Comparison of ENCODE assay signal across 14 cellular contexts in the genomic region with DNA sequence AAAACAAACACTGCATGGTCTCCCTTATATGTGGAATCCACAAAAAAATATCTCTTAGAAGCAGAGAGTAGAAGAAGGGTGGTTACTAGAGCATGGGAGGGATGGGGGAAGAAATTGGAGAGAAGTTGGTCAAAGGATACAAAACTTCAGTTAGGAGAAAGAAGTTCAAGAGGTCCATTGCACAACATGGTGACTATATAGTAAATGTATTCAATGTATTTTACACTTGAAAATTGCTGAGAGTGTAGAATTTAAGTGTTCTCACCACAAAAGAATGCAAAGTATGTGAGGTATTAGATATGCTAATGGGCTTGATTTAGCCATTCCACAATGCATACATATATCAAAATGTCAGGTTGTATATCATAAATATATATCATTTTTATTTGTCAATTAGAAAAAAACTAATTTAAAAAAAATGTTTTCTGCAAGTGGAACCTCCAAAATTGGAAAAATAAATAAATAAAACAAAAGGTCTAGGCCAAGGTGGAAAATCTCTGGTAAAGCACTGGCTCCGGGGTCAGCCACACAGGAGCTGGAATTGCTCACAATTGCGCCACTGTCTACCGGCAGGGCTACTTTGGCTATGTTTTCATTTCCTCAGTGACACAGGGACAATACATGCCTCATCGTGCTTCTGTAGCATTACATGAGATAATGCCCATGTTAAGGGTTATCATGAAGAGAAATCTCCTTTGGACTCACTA.
A peak's percentile ranks its signal among the peaks of the same experiment; 100 is the strongest.
DNase-seq lines count a peak whose midpoint lies in the region; ATAC-seq and TF ChIP-seq lines count a peak whose summit lies in the region.
"Had no signal": no experiment of that assay in that cellular context is flagged by ENCODE, and none has a peak within 500 bp of the region (broad histone marks: within the 10 kb centered on the region; RNA-seq: fewer than 3 reads in every experiment).

No MANE protein-coding gene starts in this region.

- peaks cover 30% of the 10 kb centered on the region for H3K9me3 Mint-ChIP-seq in WTC11
- H3K9me3 Mint-ChIP-seq: activated naive CD8-positive, alpha-beta T cell treated with anti-CD3 and anti-CD28 coated beads for 36 hours; natural killer cell treated with Interleukin-12 subunit alpha and Interleukin-12 subunit beta and Interleukin-15 and Interleukin-18, amount 100 ng/mL, for 72 hours had no signal

- H3K27ac Mint-ChIP-seq in WTC11 = no peak overlapping the region
- H3K27ac Mint-ChIP-seq: activated naive CD8-positive, alpha-beta T cell treated with anti-CD3 and anti-CD28 coated beads for 36 hours; natural killer cell treated with Interleukin-12 subunit alpha and Interleukin-12 subunit beta and Interleukin-15 and Interleukin-18, amount 100 ng/mL, for 72 hours had no signal

- TF ChIP-seq CTCF in WTC11 (IDR thresholded peaks at IDR 0.05) = no peak

- no peaks in the 10 kb centered on the region for H3K27me3 Mint-ChIP-seq in WTC11 (ENCODE audit: low read depth)

- POLR2A ChIA-PET in WTC11 (lab: Charles Lee) = no interaction called here

- DNase-seq in EH (ENCODE audit: low read depth) (peak; percentile 76), NOMO-1 treated with dmso at 0.1 percent for 144 hours (lab: John Stamatoyannopoulos, UW; ENCODE audit: unreplicated experiment) (peak; percentile 17), dedifferentiated amniotic fluid mesenchymal stem cell (ENCODE audit: extremely low spot score) (peak; percentile 26), lung microvascular endothelial cell (ENCODE audit: low read depth in 2 of 2) (peak; percentile 44 to 75), WTC11 (ENCODE audit: low spot score) (no peak), anterior cingulate cortex (lab: John Stamatoyannopoulos, UW) (no peak)
- DNase-seq in stimulated activated CD4-positive, alpha-beta T cell treated with anti-CD3 and anti-CD28 coated beads, Interleukin-2, amount 100 ng/mL, for 24 hours = no peak
- DNase-seq: activated CD8-positive, alpha-beta memory T cell treated with anti-CD3 and anti-CD28 coated beads for 24 hours; activated naive CD8-positive, alpha-beta T cell treated with anti-CD3 and anti-CD28 coated beads for 36 hours; effector memory CD4-positive, alpha-beta T cell; GOT3; spleen had no signal

- H3K4me1 Mint-ChIP-seq in WTC11 = peaks cover 11% of the 10 kb centered on the region
- H3K4me1 Mint-ChIP-seq: activated naive CD8-positive, alpha-beta T cell treated with anti-CD3 and anti-CD28 coated beads for 36 hours had no signal

- CTCF ChIA-PET in WTC11 (lab: Charles Lee) = no interaction called here

- peaks cover 12% of the 10 kb centered on the region for H3K36me3 Mint-ChIP-seq in WTC11
- H3K36me3 Mint-ChIP-seq: activated naive CD8-positive, alpha-beta T cell treated with anti-CD3 and anti-CD28 coated beads for 36 hours; natural killer cell treated with Interleukin-12 subunit alpha and Interleukin-12 subunit beta and Interleukin-15 and Interleukin-18, amount 100 ng/mL, for 72 hours had no signal

- ATAC-seq in WTC11 (no peak; the same call in none of the 2 replicates), GM21717 (IDR thresholded peaks at IDR 0.05; ENCODE audit: unreplicated experiment) (no peak)
- ATAC-seq: natural killer cell treated with Interleukin-12 subunit alpha and Interleukin-12 subunit beta and Interleukin-15 and Interleukin-18, amount 100 ng/mL, for 72 hours had no signal

- no peak overlapping the region for H3K4me3 Mint-ChIP-seq in WTC11
- H3K4me3 Mint-ChIP-seq: activated naive CD8-positive, alpha-beta T cell treated with anti-CD3 and anti-CD28 coated beads for 36 hours; natural killer cell treated with Interleukin-12 subunit alpha and Interleukin-12 subunit beta and Interleukin-15 and Interleukin-18, amount 100 ng/mL, for 72 hours had no signal

TF ChIP-seq in WTC11, 78 proteins besides CTCF, POLR2A, EP300 and RAD21 (continues in another document):
- no peak for TF ChIP-seq JUN (CRISPR knock-in tag; IDR thresholded peaks at IDR 0.05)
- TF ChIP-seq, protein P1, sequence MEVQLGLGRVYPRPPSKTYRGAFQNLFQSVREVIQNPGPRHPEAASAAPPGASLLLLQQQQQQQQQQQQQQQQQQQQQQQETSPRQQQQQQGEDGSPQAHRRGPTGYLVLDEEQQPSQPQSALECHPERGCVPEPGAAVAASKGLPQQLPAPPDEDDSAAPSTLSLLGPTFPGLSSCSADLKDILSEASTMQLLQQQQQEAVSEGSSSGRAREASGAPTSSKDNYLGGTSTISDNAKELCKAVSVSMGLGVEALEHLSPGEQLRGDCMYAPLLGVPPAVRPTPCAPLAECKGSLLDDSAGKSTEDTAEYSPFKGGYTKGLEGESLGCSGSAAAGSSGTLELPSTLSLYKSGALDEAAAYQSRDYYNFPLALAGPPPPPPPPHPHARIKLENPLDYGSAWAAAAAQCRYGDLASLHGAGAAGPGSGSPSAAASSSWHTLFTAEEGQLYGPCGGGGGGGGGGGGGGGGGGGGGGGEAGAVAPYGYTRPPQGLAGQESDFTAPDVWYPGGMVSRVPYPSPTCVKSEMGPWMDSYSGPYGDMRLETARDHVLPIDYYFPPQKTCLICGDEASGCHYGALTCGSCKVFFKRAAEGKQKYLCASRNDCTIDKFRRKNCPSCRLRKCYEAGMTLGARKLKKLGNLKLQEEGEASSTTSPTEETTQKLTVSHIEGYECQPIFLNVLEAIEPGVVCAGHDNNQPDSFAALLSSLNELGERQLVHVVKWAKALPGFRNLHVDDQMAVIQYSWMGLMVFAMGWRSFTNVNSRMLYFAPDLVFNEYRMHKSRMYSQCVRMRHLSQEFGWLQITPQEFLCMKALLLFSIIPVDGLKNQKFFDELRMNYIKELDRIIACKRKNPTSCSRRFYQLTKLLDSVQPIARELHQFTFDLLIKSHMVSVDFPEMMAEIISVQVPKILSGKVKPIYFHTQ (CRISPR knock-in tag; IDR thresholded peaks at IDR 0.05) = no peak
- TF ChIP-seq ZNF512 (CRISPR knock-in tag; IDR thresholded peaks at IDR 0.05; ENCODE audit: borderline replicate concordance) = no peak
- no peak for TF ChIP-seq TEAD1 (CRISPR knock-in tag; IDR thresholded peaks at IDR 0.05)
- TF ChIP-seq ELF4 (CRISPR knock-in tag; IDR thresholded peaks at IDR 0.05; ENCODE audit: low read depth) = no peak
- TF ChIP-seq SMAD3 (CRISPR knock-in tag; IDR thresholded peaks at IDR 0.05; ENCODE audit: borderline replicate concordance) = no peak
- no peak for TF ChIP-seq TCF7 (CRISPR knock-in tag; IDR thresholded peaks at IDR 0.05; ENCODE audit: low read depth)
- no peak for TF ChIP-seq NFYB (CRISPR knock-in tag; conservative IDR thresholded peaks at IDR 0.05; ENCODE audit: low read depth)
- TF ChIP-seq MLX (CRISPR knock-in tag; IDR thresholded peaks at IDR 0.05) = no peak
- no peak for TF ChIP-seq GABPB1 (CRISPR knock-in tag; IDR thresholded peaks at IDR 0.05)
- TF ChIP-seq GTF2I (CRISPR knock-in tag; conservative IDR thresholded peaks at IDR 0.05) = no peak
- no peak for TF ChIP-seq ZNF281 (CRISPR knock-in tag; IDR thresholded peaks at IDR 0.05)
- TF ChIP-seq FOXK1 (CRISPR knock-in tag; IDR thresholded peaks at IDR 0.05) = no peak

Comparison
In these comparisons a context has a peak if more than half of its experiments do, and no peak if none do; other contexts are left out.
1. DNase-seq: peak in EH (single experiment), NOMO-1 treated with dmso at 0.1 percent for 144 hours (single experiment), dedifferentiated amniotic fluid mesenchymal stem cell (single experiment) and lung microvascular endothelial cell (2 of 2); none in stimulated activated CD4-positive, alpha-beta T cell treated with anti-CD3 and anti-CD28 coated beads, Interleukin-2, amount 100 ng/mL, for 24 hours (0 of 2), WTC11 (single experiment) and anterior cingulate cortex (0 of 58).